In genomic region chr13:52609013-52609606, GRCh38 we compare ENCODE assay signal across 8 cellular contexts. TPM values are rescaled to one million over a fixed set of nuclear protein-coding genes. Genes with fewer than 3 reads are reported as not detected.
A peak's percentile ranks its signal among the peaks of the same experiment; 100 is the strongest.
DNase-seq lines count a peak whose midpoint lies in the region; ATAC-seq and TF ChIP-seq lines count a peak whose summit lies in the region.
"Not testable (repeated sequence)": the region's sequence is repeated elsewhere in the genome, so short reads cannot be mapped to it uniquely, and the experiment has no call there.

No MANE protein-coding gene starts in this region.

- not testable (repeated sequence) for H3K9me3 Mint-ChIP-seq in activated B cell treated with CpG ODN at 0.5 μM for 24 hours

- H3K4me3 ChIP-seq in right lobe of liver, transverse colon: not testable (repeated sequence)

- intact Hi-C loops in activated B cell treated with CpG ODN at 0.5 μM for 24 hours (cut with micrococcal nuclease); right lobe of liver (cut with DNase I); transverse colon (cut with DNase I; ENCODE audit: low total_unique reads): not testable (repeated sequence)

- 38% methylated on average over 9 of the region's 10 CpGs for WGBS in right lobe of liver (ENCODE audit: insufficient coverage, low coverage, low lambda C conversion rate, missing lambda C conversion rate)
- WGBS in transverse colon (ENCODE audit: low coverage in 1 of 2), 2 donors = 54 to 60% methylated on average over 6 to 10 of the region's 10 CpGs

- peak; percentile 37 for DNase-seq in DMS53 treated with DMSO at 0.1 percent for 48 hours (lab: John Stamatoyannopoulos, UW; ENCODE audit: unreplicated experiment)
- DNase-seq in NCI-H2227 (lab: John Stamatoyannopoulos, UW; ENCODE audit: unreplicated experiment) = peak; percentile 42
- not testable (repeated sequence) for DNase-seq in activated B cell treated with CpG ODN at 0.5 μM for 24 hours, right lobe of liver, transverse colon

- POLR2A ChIA-PET in activated B cell treated with CpG ODN at 0.5 μM for 24 hours (lab: Charles Lee) = interaction anchor here (1.2 kb wide), 1 partner anchor 43 kb away, joined by 3 read pairs; the partner anchor contains the start of gene SUGT1

- H3K36me3 ChIP-seq in right lobe of liver, transverse colon: not testable (repeated sequence)

- not testable (repeated sequence) for H3K4me1 ChIP-seq in right lobe of liver, transverse colon

- not testable (repeated sequence) for TF ChIP-seq POLR2A in right lobe of liver (IDR thresholded peaks at IDR 0.05); transverse colon (IDR thresholded peaks at IDR 0.05)

- H3K27me3 ChIP-seq in right lobe of liver, transverse colon: not testable (repeated sequence)

- H3K27ac ChIP-seq in right lobe of liver, transverse colon: not testable (repeated sequence)

- in situ Hi-C loops in transverse colon (cut with MboI; ENCODE audit: low pct_ligation_motif_present in 1 of 4, low pct_unique_long_range_greater_than_20kb in 1 of 4, low sequenced_read_pairs in 3 of 4) = not testable (repeated sequence)

- H3K27me3 Mint-ChIP-seq in activated B cell treated with CpG ODN at 0.5 μM for 24 hours = peaks cover 20% of the 10 kb centered on the region

- not testable (repeated sequence) for H3K4me3 Mint-ChIP-seq in activated B cell treated with CpG ODN at 0.5 μM for 24 hours

- H3K9me3 ChIP-seq in right lobe of liver, transverse colon: not testable (repeated sequence)

- H3K36me3 Mint-ChIP-seq in activated B cell treated with CpG ODN at 0.5 μM for 24 hours (ENCODE audit: low read depth) = not testable (repeated sequence)

- CTCF ChIA-PET in activated B cell treated with CpG ODN at 0.5 μM for 24 hours (lab: Charles Lee) = interaction anchor here (1.4 to 3.0 kb wide), 2 partner anchors 200 to 359 kb away, joined by 7 to 16 read pairs; no protein-coding TSS in a partner anchor

- not testable (repeated sequence) for H3K4me1 Mint-ChIP-seq in activated B cell treated with CpG ODN at 0.5 μM for 24 hours

- ATAC-seq in GM19397 (IDR thresholded peaks at IDR 0.05; ENCODE audit: unreplicated experiment) (peak; percentile 63), HG03103 (IDR thresholded peaks at IDR 0.05; ENCODE audit: low read depth, unreplicated experiment) (peak; percentile 77), activated B cell treated with CpG ODN at 0.5 μM for 24 hours (ENCODE audit: low read depth) (peak; percentile 49), esophagus mucosa (peak; percentile 47), right lobe of liver (peak; percentile 75 to 90 (median 80))

- not testable (repeated sequence) for TF ChIP-seq CTCF in activated B cell treated with CpG ODN at 0.5 μM for 24 hours (IDR thresholded peaks at IDR 0.05)
- TF ChIP-seq CTCF in right lobe of liver (IDR thresholded peaks at IDR 0.05) (peak; percentile 46 to 51 (median 48)), transverse colon (IDR thresholded peaks at IDR 0.05) (peak; percentile 28 to 51 (median 46))

- not testable (repeated sequence) for TF ChIP-seq EP300 in transverse colon (IDR thresholded peaks at IDR 0.05; ENCODE audit: low read depth)

- not testable (repeated sequence) for H3K27ac Mint-ChIP-seq in activated B cell treated with CpG ODN at 0.5 μM for 24 hours

RNA-seq across cellular contexts. Expression of gene HNRNPA1L2, which starts 33.1 kb away (rescaled TPM):
- total RNA-seq in activated B cell treated with CpG ODN at 0.5 μM for 24 hours (13.1 and 16.2 TPM in 2 replicates), esophagus mucosa (3.7 TPM), right lobe of liver (1 to 10 TPM in 5 of 6 experiments, under 1 TPM in 1; 0.31 to 1.9 (median 1.2) TPM), transverse colon (1 to 10 TPM in 2 of 4 donors, not detected in 2; 1.5 to 3.3 TPM)

RNA-seq across cellular contexts. Expression of gene SUGT1, which starts 43.5 kb away (rescaled TPM):
- total RNA-seq in activated B cell treated with CpG ODN at 0.5 μM for 24 hours (38.6 and 38.7 TPM in 2 replicates), esophagus mucosa (33.0 TPM), right lobe of liver (10 to 100 TPM; 15.4 to 29.3 (median 23.9) TPM), transverse colon (10 to 100 TPM; 18.7 to 38.9 (median 25.3) TPM)
